Comparison of ENCODE assay signal across 1 cellular context in genomic region chrX:154443479-154443910, GRCh38.
TF ChIP-seq lines count a peak whose summit lies in the region.

No MANE protein-coding gene starts in this region.

TF ChIP-seq in K562, 482 proteins besides CTCF, POLR2A, EP300 and RAD21:
- TF ChIP-seq FOXK1 (CRISPR knock-in tag; IDR thresholded peaks at IDR 0.05; ENCODE audit: borderline replicate concordance) = no peak
- no peak for TF ChIP-seq ATF2 (CRISPR knock-in tag; IDR thresholded peaks at IDR 0.05)
- peak; percentile 44; the same call in 1 of the 2 replicates for TF ChIP-seq SUPT5H (IDR thresholded peaks at IDR 0.05)
- TF ChIP-seq C11orf30 (IDR thresholded peaks at IDR 0.05; ENCODE audit: low read depth) = no peak
- no peak for TF ChIP-seq HIVEP1 (CRISPR knock-in tag; IDR thresholded peaks at IDR 0.05)
- TF ChIP-seq NFXL1 (CRISPR knock-in tag; IDR thresholded peaks at IDR 0.05) = no peak
- no peak for TF ChIP-seq RBM34 (IDR thresholded peaks at IDR 0.05; ENCODE audit: borderline replicate concordance, insufficient read depth, low read length)
- no peak for TF ChIP-seq NR1H2 (CRISPR knock-in tag; IDR thresholded peaks at IDR 0.05)
- TF ChIP-seq KDM1A (IDR thresholded peaks at IDR 0.05) = no peak
- TF ChIP-seq PHF21A (IDR thresholded peaks at IDR 0.05; ENCODE audit: borderline replicate concordance, low read depth) = no peak
- no peak for TF ChIP-seq CEBPZ (IDR thresholded peaks at IDR 0.05; ENCODE audit: borderline replicate concordance, low read depth, low read length)
- no peak for TF ChIP-seq HNRNPH1 (optimal IDR thresholded peaks at IDR 0.05; ENCODE audit: low read depth, low read length)
- peak; percentile 36 for TF ChIP-seq E2F8 (IDR thresholded peaks at IDR 0.05; ENCODE audit: low read depth, partially characterized antibody)
- TF ChIP-seq RAD51 (IDR thresholded peaks at IDR 0.05; ENCODE audit: borderline replicate concordance, low read depth) = no peak
